Comparison of ENCODE assay signal across 21 cellular contexts in genomic region chr5:120450910-120451309, GRCh38. TPM values are rescaled to one million over a fixed set of nuclear protein-coding genes. Genes with fewer than 3 reads are reported as not detected.
DNase-seq lines count a peak whose midpoint lies in the region; ATAC-seq and TF ChIP-seq lines count a peak whose summit lies in the region.
"Had no signal": no experiment of that assay in that cellular context is flagged by ENCODE, and none has a peak within 500 bp of the region (broad histone marks: within the 10 kb centered on the region; RNA-seq: fewer than 3 reads in every experiment).

No MANE protein-coding gene starts in this region.

- no peak overlapping the region for H3K9ac ChIP-seq in neural progenitor cell

- no peak overlapping the region for H3K4me3 Mint-ChIP-seq in stimulated activated naive CD8-positive, alpha-beta T cell treated with anti-CD3 and anti-CD28 coated beads, Interleukin-15, amount 100 ng/mL, for 72 hours
- H3K4me3 Mint-ChIP-seq in chondrocyte (ENCODE audit: unreplicated experiment) (no peak overlapping the region), neural progenitor cell (peak overlapping the region; percentile 60)
- H3K4me3 Mint-ChIP-seq: CD4-positive, alpha-beta memory T cell; GM23338 had no signal

- H3K27ac Mint-ChIP-seq in stimulated activated naive CD8-positive, alpha-beta T cell treated with anti-CD3 and anti-CD28 coated beads, Interleukin-15, amount 100 ng/mL, for 72 hours, result no peak overlapping the region
- H3K27ac Mint-ChIP-seq in chondrocyte (ENCODE audit: unreplicated experiment) (no peak overlapping the region), neural progenitor cell (no peak overlapping the region)
- H3K27ac Mint-ChIP-seq: CD4-positive, alpha-beta memory T cell; GM23338 had no signal

- no peaks in the 10 kb centered on the region for H4K20me1 ChIP-seq in neural progenitor cell (ENCODE audit: low read depth)

- peak; percentile 33 for ATAC-seq in stimulated activated naive CD8-positive, alpha-beta T cell treated with anti-CD3 and anti-CD28 coated beads, Interleukin-15, amount 100 ng/mL, for 72 hours
- no peak for ATAC-seq in stimulated activated naive CD8-positive, alpha-beta T cell treated with anti-CD3 and anti-CD28 coated beads, Interleukin-15, Interleukin-2, amounts not matched to agents 100 U/mL and 50 U/mL, for 24 hours
- ATAC-seq: A549, GM23338 had no signal

- H3K27me3 ChIP-seq in neural progenitor cell, result no peaks in the 10 kb centered on the region

- H3K27ac ChIP-seq in neural progenitor cell, result no peak overlapping the region
- H3K27ac ChIP-seq: A549 had no signal

- H3K4me1 ChIP-seq in neural progenitor cell, result peaks cover 10% of the 10 kb centered on the region
- H3K4me1 ChIP-seq: A549 had no signal

- TF ChIP-seq CTCF in chondrocyte (IDR thresholded peaks at IDR 0.05) (no peak), neural progenitor cell (IDR thresholded peaks at IDR 0.05) (no peak)

- H3K27me3 Mint-ChIP-seq in stimulated activated naive CD8-positive, alpha-beta T cell treated with anti-CD3 and anti-CD28 coated beads, Interleukin-15, amount 100 ng/mL, for 72 hours, result no peaks in the 10 kb centered on the region
- H3K27me3 Mint-ChIP-seq in chondrocyte (ENCODE audit: low read depth) (no peaks in the 10 kb centered on the region), neural progenitor cell (ENCODE audit: insufficient read depth, low read depth) (no peaks in the 10 kb centered on the region)
- H3K27me3 Mint-ChIP-seq: CD4-positive, alpha-beta memory T cell had no signal

- no peaks in the 10 kb centered on the region for H3F3A ChIP-seq in neural progenitor cell (ENCODE audit: low read depth)

- H3K36me3 ChIP-seq in neural progenitor cell, result no peaks in the 10 kb centered on the region

- H2AFZ ChIP-seq in neural progenitor cell (replicated peaks), result no peak overlapping the region
- H2AFZ ChIP-seq: GM23338 had no signal

- H3K4me3 ChIP-seq in neural progenitor cell, result no peak overlapping the region
- H3K4me3 ChIP-seq: A549, GM23338 had no signal

- no peaks in the 10 kb centered on the region for H3K79me2 ChIP-seq in neural progenitor cell (ENCODE audit: low read depth)

- H3K9me3 Mint-ChIP-seq in stimulated activated naive CD8-positive, alpha-beta T cell treated with anti-CD3 and anti-CD28 coated beads, Interleukin-15, amount 100 ng/mL, for 72 hours, result no peaks in the 10 kb centered on the region
- H3K9me3 Mint-ChIP-seq in chondrocyte (ENCODE audit: low read depth) (no peaks in the 10 kb centered on the region), neural progenitor cell (no peaks in the 10 kb centered on the region)
- H3K9me3 Mint-ChIP-seq: CD4-positive, alpha-beta memory T cell; GM23338 had no signal

- H3K4me2 ChIP-seq in neural progenitor cell, result no peak overlapping the region
- H3K4me2 ChIP-seq: A549, GM23338 had no signal

- no peak for DNase-seq in stimulated activated naive CD8-positive, alpha-beta T cell treated with anti-CD3 and anti-CD28 coated beads, Interleukin-15, amount 100 ng/mL, for 72 hours
- no peak for DNase-seq in stimulated activated naive CD8-positive, alpha-beta T cell treated with anti-CD3 and anti-CD28 coated beads, Interleukin-15, Interleukin-2, amounts not matched to agents 100 U/mL and 50 U/mL, for 24 hours
- DNase-seq in chondrocyte (ENCODE audit: low spot score) (peak; percentile 51), neural progenitor cell (ENCODE audit: low spot score) (no peak), NCI-H1092 (lab: John Stamatoyannopoulos, UW) (no peak), AG08396 (ENCODE audit: low spot score) (no peak), hypothalamus (lab: John Stamatoyannopoulos, UW) (no peak)
- DNase-seq: 8988T; ACHN; C1 segment of cervical spinal cord; Calu3; CD4-positive, alpha-beta memory T cell; COR-L47; DMS53; DMS79 treated with DMSO at 0.1 percent for 48 hours; GF-D8; H7; HCEC 1CT had no signal

- peaks cover 1% of the 10 kb centered on the region for H3K36me3 Mint-ChIP-seq in chondrocyte (ENCODE audit: low read depth)
- no peaks in the 10 kb centered on the region for H3K36me3 Mint-ChIP-seq in neural progenitor cell
- H3K36me3 Mint-ChIP-seq: CD4-positive, alpha-beta memory T cell had no signal

- no peaks in the 10 kb centered on the region for H3K9me3 ChIP-seq in neural progenitor cell (ENCODE audit: low read depth)
- H3K9me3 ChIP-seq: A549 had no signal

- no peaks in the 10 kb centered on the region for H3K4me1 Mint-ChIP-seq in stimulated activated naive CD8-positive, alpha-beta T cell treated with anti-CD3 and anti-CD28 coated beads, Interleukin-15, amount 100 ng/mL, for 72 hours
- H3K4me1 Mint-ChIP-seq in chondrocyte (ENCODE audit: low read depth), result peaks cover 59% of the 10 kb centered on the region
- H3K4me1 Mint-ChIP-seq in neural progenitor cell, result peaks cover 26% of the 10 kb centered on the region
- H3K4me1 Mint-ChIP-seq: CD4-positive, alpha-beta memory T cell had no signal

RNA-seq across cellular contexts. Expression of gene PRR16, which starts 13.2 kb away (rescaled TPM):
- total RNA-seq in chondrocyte (10.7 to 38.1 TPM (median 10.7 TPM) in 3 replicates), neural progenitor cell (ENCODE audit: low replicate concordance) (0.12 TPM in 1 of 2 replicates, not detected in the other)
- total RNA-seq: CD4-positive, alpha-beta memory T cell; G401; H7 had no signal

Comparison
In these comparisons a context has a peak if more than half of its experiments do, and no peak if none do; other contexts are left out.
1. RNA of gene PRR16, which starts 13.2 kb away (total RNA-seq): 10.7 to 38.1 TPM in chondrocyte; 0.12 TPM in neural progenitor cell; every median in the first group is over 10 times any median in the second.